In the genomic region with DNA sequence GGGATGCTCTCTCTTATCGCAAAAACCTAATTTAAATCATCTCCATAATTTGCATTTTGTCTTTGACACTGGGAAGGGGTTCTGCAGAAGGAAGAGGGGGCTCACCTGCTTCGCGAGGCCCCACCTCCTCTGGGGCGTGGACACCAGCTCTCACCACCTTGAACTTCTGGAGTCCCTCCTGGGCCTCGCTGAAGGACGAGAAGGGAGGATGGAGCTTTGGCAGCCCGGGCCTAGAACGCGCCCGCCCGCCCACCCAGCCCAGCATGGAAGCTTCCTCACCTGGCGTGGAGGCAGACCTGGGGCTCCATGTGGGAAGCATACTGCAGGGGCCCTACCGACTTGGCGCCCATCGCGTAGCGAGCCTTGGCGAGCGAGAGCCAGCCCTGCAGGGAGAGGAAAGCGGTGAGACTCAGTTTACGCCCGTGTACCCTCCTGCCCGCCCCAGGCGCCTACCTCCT, we compare ENCODE assay signal across 8 cellular contexts. TPM values are rescaled to one million over a fixed set of nuclear protein-coding genes. Genes with fewer than 3 reads are reported as not detected.
DNase-seq lines count a peak whose midpoint lies in the region; ATAC-seq, FAIRE-seq and TF ChIP-seq lines count a peak whose summit lies in the region.

No MANE protein-coding gene starts in this region.

- CTCF ChIA-PET in BJ (lab: Yijun Ruan, JAX): interaction anchor here (0.8 to 4.0 kb wide), 6 partner anchors 9 to 160 kb away, joined by 3 to 33 read pairs (median 5); partner anchors contain the start of genes MZT2B, PTPN18 and SMPD4
- CTCF ChIA-PET in MCF 10A (lab: Yijun Ruan, JAX): interaction anchor here (0.6 to 4.4 kb wide), 6 partner anchors 9 to 809 kb away, joined by 3 to 37 read pairs (median 4); partner anchors contain the start of gene SMPD4

- TF ChIP-seq CTCF in BJ (IDR thresholded peaks at IDR 0.05; ENCODE audit: insufficient read depth, low read depth, low read length) (no peak), NB4 (IDR thresholded peaks at IDR 0.05; ENCODE audit: low read depth, low read length) (no peak), MCF 10A (IDR thresholded peaks at IDR 0.05; ENCODE audit: unreplicated experiment) (no peak), lower lobe of right lung (IDR thresholded peaks at IDR 0.05) (no peak)

- H3K27ac ChIP-seq in lower lobe of right lung: peak overlapping the region; percentile 92

- FAIRE-seq in urothelium cell line (lab: Jason Lieb, UNC): no peak

- H3K4me3 ChIP-seq in BJ (ENCODE audit: low read depth, low read length) (peak overlapping the region; percentile 57), NB4 (ENCODE audit: low read depth, low read length) (peak overlapping the region; percentile 99), lower lobe of right lung (peak overlapping the region; percentile 69)

- H3K9me3 Mint-ChIP-seq in MCF 10A (ENCODE audit: unreplicated experiment): no peaks in the 10 kb centered on the region

- intact Hi-C loops in MCF 10A (cut with micrococcal nuclease) (no loop called here), lower lobe of right lung (cut with DNase I) (no loop called here)

- H3K4me3 Mint-ChIP-seq in MCF 10A (ENCODE audit: unreplicated experiment): peak overlapping the region; percentile 98

- H3K4me1 Mint-ChIP-seq in MCF 10A (ENCODE audit: insufficient read depth, unreplicated experiment): peaks cover 12% of the 10 kb centered on the region

- no peak for TF ChIP-seq POLR2A in NB4 (IDR thresholded peaks at IDR 0.05; ENCODE audit: extremely low read depth, insufficient read length)

- H3K36me3 ChIP-seq in BJ (ENCODE audit: control insufficient read depth, insufficient read depth, low read length) (peaks cover 19% of the 10 kb centered on the region), lower lobe of right lung (peaks cover 45% of the 10 kb centered on the region)

- H3K27me3 Mint-ChIP-seq in MCF 10A (ENCODE audit: insufficient read depth, unreplicated experiment): no peaks in the 10 kb centered on the region

- POLR2A ChIA-PET in BJ (lab: Charles Lee) (interaction anchor here (0.6 to 1.2 kb wide), 4 partner anchors 14 to 1779 kb away, joined by 3 to 13 read pairs (median 5); partner anchors contain the start of genes PTPN18 and SMPD4), MCF 10A (lab: Yijun Ruan, JAX) (interaction anchor here (0.9 to 3.7 kb wide), 13 partner anchors 9 to 763 kb away, joined by 3 to 61 read pairs (median 9); partner anchors contain the start of genes MZT2B, PLEKHB2, PTPN18 and SMPD4)

- H3K9me3 ChIP-seq in lower lobe of right lung: no peaks in the 10 kb centered on the region

- H3K27me3 ChIP-seq in BJ (ENCODE audit: control insufficient read depth, insufficient read depth, low read length) (no peaks in the 10 kb centered on the region), lower lobe of right lung (ENCODE audit: low read depth) (no peaks in the 10 kb centered on the region)

- ATAC-seq in GM21360 (IDR thresholded peaks at IDR 0.05; ENCODE audit: unreplicated experiment) (peak; percentile 1), lower lobe of right lung (peak in 1 of 2 donors; percentile 3), HG03139 (IDR thresholded peaks at IDR 0.05; ENCODE audit: unreplicated experiment) (no peak)

- H3K27ac Mint-ChIP-seq in MCF 10A (ENCODE audit: low read depth, unreplicated experiment): peak overlapping the region; percentile 98

- DNase-seq in BJ (ENCODE audit: low read depth) (no peak), NB4 (ENCODE audit: low read depth) (no peak), MCF 10A (ENCODE audit: unreplicated experiment) (peak; percentile 33), lower lobe of right lung (no peak), urothelium cell line (ENCODE audit: low spot score) (peak; percentile 40), GOT3 (lab: John Stamatoyannopoulos, UW) (no peak)

- peaks cover 45% of the 10 kb centered on the region for H3K36me3 Mint-ChIP-seq in MCF 10A (ENCODE audit: insufficient read depth, unreplicated experiment)

- BruUV-seq in MCF 10A (replicated peaks; lab: Mats Ljungman, UMichigan): no TSS peak

- H3K4me1 ChIP-seq in lower lobe of right lung: peaks cover 27% of the 10 kb centered on the region

RNA-seq across cellular contexts. Expression of gene IMP4, which starts 1.1 kb away (rescaled TPM):
- 80.9 and 144 TPM in 2 replicates for polyA plus RNA-seq in BJ (2011; rRNA removed)
- 44.3 and 103 TPM in 2 replicates for polyA minus RNA-seq in BJ (2011; rRNA and poly(A)+ RNA removed)
- total RNA-seq in MCF 10A (2022): 99.8 and 144 TPM in 2 replicates
- 55.9 TPM for total RNA-seq in lower lobe of right lung

RNA-seq across cellular contexts. Expression of gene PTPN18, which starts 14.3 kb away (rescaled TPM):
- polyA plus RNA-seq in BJ (2011; rRNA removed): 21.0 and 24.4 TPM in 2 replicates
- 15.8 and 19.4 TPM in 2 replicates for polyA minus RNA-seq in BJ (2011; rRNA and poly(A)+ RNA removed)
- 34.4 and 43.1 TPM in 2 replicates for total RNA-seq in MCF 10A (2022)
- 74.1 TPM for total RNA-seq in lower lobe of right lung

Comparison
In these comparisons a context has a peak if more than half of its experiments do, and no peak if none do; other contexts are left out.
1. DNase-seq: peak in MCF 10A (single experiment) and urothelium cell line (single experiment); none in BJ (single experiment), NB4 (single experiment), lower lobe of right lung (single experiment) and GOT3 (single experiment).
2. Peak in every context shown above with its lines, with median percentiles within 50 percentile points of each other: H3K4me3 ChIP-seq.